ENCODE assay signal across 19 cellular contexts in the genomic region with DNA sequence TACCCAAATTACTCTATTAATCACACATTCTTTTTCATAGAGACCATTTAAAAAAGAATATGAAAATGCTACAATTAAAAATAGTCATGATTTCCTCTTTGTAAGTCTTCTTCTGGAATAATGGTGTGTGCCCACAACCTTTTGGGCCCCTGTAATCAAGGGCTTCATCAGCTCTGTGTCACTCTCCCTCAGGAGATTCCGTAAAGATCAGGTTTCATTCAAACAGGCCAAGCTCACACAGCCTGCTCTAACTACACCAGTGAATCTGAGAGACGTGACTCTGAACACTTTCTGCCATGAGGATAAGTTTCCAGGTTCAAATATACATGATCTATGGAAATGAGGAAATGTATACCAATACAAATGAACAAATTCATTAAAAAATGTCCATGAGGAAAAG. TPM values are rescaled to one million over a fixed set of nuclear protein-coding genes. Genes with fewer than 3 reads are reported as not detected.
"Had no signal": no experiment of that assay in that cellular context is flagged by ENCODE, and none has a peak within 500 bp of the region (broad histone marks: within the 10 kb centered on the region; RNA-seq: fewer than 3 reads in every experiment).

No MANE protein-coding gene starts in this region.

- H3K9me3 Mint-ChIP-seq: activated CD8-positive, alpha-beta T cell treated with anti-CD3 and anti-CD28 coated beads for 36 hours; activated naive CD8-positive, alpha-beta T cell treated with anti-CD3 and anti-CD28 coated beads, Interleukin-2, amount 10 ng/mL, durations not matched to agents 7 days and 5 days; memory B cell; nephron had no signal

- H3K36me3 ChIP-seq: breast epithelium had no signal

- H3K27me3 ChIP-seq: breast epithelium, esophagus muscularis mucosa, left lung, tibial nerve had no signal

- H3K4me3 ChIP-seq: breast epithelium, esophagus muscularis mucosa, left lung, tibial nerve had no signal

- H3K27ac Mint-ChIP-seq: activated CD8-positive, alpha-beta T cell treated with anti-CD3 and anti-CD28 coated beads for 36 hours; memory B cell had no signal

- H3K4me3 Mint-ChIP-seq: activated CD8-positive, alpha-beta T cell treated with anti-CD3 and anti-CD28 coated beads for 36 hours; activated naive CD8-positive, alpha-beta T cell treated with anti-CD3 and anti-CD28 coated beads, Interleukin-2, amount 10 ng/mL, durations not matched to agents 7 days and 5 days; memory B cell; nephron had no signal

- H3K27me3 Mint-ChIP-seq: activated CD8-positive, alpha-beta T cell treated with anti-CD3 and anti-CD28 coated beads for 36 hours had no signal

- ATAC-seq: activated CD8-positive, alpha-beta T cell treated with anti-CD3 and anti-CD28 coated beads for 36 hours; left lung had no signal

- H3K4me1 ChIP-seq: breast epithelium, esophagus muscularis mucosa, left lung, tibial nerve had no signal

- H3K27ac ChIP-seq: breast epithelium, esophagus muscularis mucosa, left lung, tibial nerve, VCaP had no signal

- DNase-seq: activated CD4-positive, alpha-beta T cell treated with anti-CD3 and anti-CD28 coated beads for 4 hours; activated CD8-positive, alpha-beta memory T cell treated with anti-CD3 and anti-CD28 coated beads, Interleukin-2, amount 50 U/mL, for 48 hours; activated CD8-positive, alpha-beta T cell treated with anti-CD3 and anti-CD28 coated beads for 36 hours; activated naive CD8-positive, alpha-beta T cell treated with anti-CD3 and anti-CD28 coated beads, Interleukin-2, amount 10 ng/mL, durations not matched to agents 7 days and 5 days; aorta; foreskin melanocyte; head of caudate nucleus; left lung; retina; small intestine; T1000 had no signal

- H3K4me1 Mint-ChIP-seq: nephron had no signal

RNA-seq across cellular contexts. Expression of a gene that starts 42.5 kb away (rescaled TPM):
- total RNA-seq: activated CD8-positive, alpha-beta T cell treated with anti-CD3 and anti-CD28 coated beads for 36 hours; activated naive CD8-positive, alpha-beta T cell treated with anti-CD3 and anti-CD28 coated beads, Interleukin-2, amount 10 ng/mL, durations not matched to agents 7 days and 5 days; aorta; breast epithelium; esophagus muscularis mucosa; left lung; osteocyte; subcutaneous adipose tissue; tibial nerve had no signal
- polyA plus RNA-seq: aorta, small intestine had no signal
